Comparison of ENCODE assay signal across 1 cellular context in genomic region chr22:48705917-48706605, GRCh38.
TF ChIP-seq lines count a peak whose summit lies in the region.

No MANE protein-coding gene starts in this region.

TF ChIP-seq in HepG2, 621 proteins besides CTCF, POLR2A, EP300 and RAD21 (continued from another document):
- no peak for TF ChIP-seq NR2F1 (CRISPR knock-in tag; IDR thresholded peaks at IDR 0.05)
- no peak for TF ChIP-seq SMAD1 (CRISPR knock-in tag; IDR thresholded peaks at IDR 0.05; ENCODE audit: borderline replicate concordance, low read depth)
- no peak for TF ChIP-seq ZBTB3 (CRISPR knock-in tag; IDR thresholded peaks at IDR 0.05; ENCODE audit: borderline replicate concordance, low read depth)
- no peak for TF ChIP-seq IRF1 (CRISPR knock-in tag; IDR thresholded peaks at IDR 0.05; ENCODE audit: low read depth)
- TF ChIP-seq GPN1 (CRISPR knock-in tag; IDR thresholded peaks at IDR 0.05; ENCODE audit: borderline replicate concordance), result no peak
- TF ChIP-seq FIP1L1 (IDR thresholded peaks at IDR 0.05; ENCODE audit: borderline replicate concordance, insufficient read depth, low read depth, low read length), result no peak
- no peak for TF ChIP-seq FOXP4 (CRISPR knock-in tag; IDR thresholded peaks at IDR 0.05)
- no peak for TF ChIP-seq MTF2 (CRISPR knock-in tag; IDR thresholded peaks at IDR 0.05; ENCODE audit: borderline replicate concordance)
TF ChIP-seq in HepG2: peak in this region for 0.
